23 cellular contexts compared by ENCODE assay signal in the genomic region with DNA sequence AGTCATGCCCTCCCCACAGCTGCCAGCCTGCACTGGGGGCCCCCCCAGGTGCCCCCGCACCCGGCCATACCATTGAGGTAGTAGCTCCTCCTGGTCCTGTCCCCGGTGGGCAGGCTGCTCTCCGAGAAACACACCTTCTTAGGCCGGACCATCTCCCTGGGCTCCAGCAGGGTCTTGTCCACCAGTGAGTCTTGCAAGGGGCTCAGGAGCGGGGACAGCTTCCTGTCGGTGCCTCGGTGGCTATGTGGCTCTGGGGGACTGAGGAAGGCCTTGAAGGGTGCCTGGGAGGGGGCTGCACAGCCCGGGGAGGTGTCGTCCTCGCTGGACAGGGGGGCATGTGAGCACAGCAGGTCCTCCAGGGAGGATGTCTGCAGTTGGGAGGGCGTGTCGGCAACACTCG. TPM values are rescaled to one million over a fixed set of nuclear protein-coding genes. Genes with fewer than 3 reads are reported as not detected.
DNase-seq lines count a peak whose midpoint lies in the region; ATAC-seq and TF ChIP-seq lines count a peak whose summit lies in the region.
"Had no signal": no experiment of that assay in that cellular context is flagged by ENCODE, and none has a peak within 500 bp of the region (broad histone marks: within the 10 kb centered on the region; RNA-seq: fewer than 3 reads in every experiment).

No MANE protein-coding gene starts in this region.

- H3K9ac ChIP-seq in neuronal stem cell (ENCODE audit: low read depth, low read length, poor library complexity) (no peak overlapping the region), trophoblast cell (ENCODE audit: low read length) (no peak overlapping the region)

- H3K27me3 Mint-ChIP-seq in chondrocyte (ENCODE audit: low read depth) = no peaks in the 10 kb centered on the region
- H3K27me3 Mint-ChIP-seq: dendritic cell treated with granulocyte-macrophage colony-stimulating factor and Interleukin-4, amounts not matched to agents 40 ng/mL and 50 ng/mL, for 4 days had no signal

- WGBS in neuronal stem cell (ENCODE audit: extremely low coverage in 2 of 2, insufficient read length in 2 of 2, insufficient replicate concordance in 1 of 2), 2 donors = no CpG with 5 or more reads among the region's 14 CpGs
- 79 to 84% methylated on average over 14 of the region's 14 CpGs for WGBS in aorta, 2 donors
- WGBS in trophoblast cell (ENCODE audit: extremely low coverage, insufficient coverage, insufficient read length) = no CpG with 5 or more reads among the region's 14 CpGs

- TF ChIP-seq CTCF in left ventricle myocardium inferior (IDR thresholded peaks at IDR 0.05; ENCODE audit: borderline replicate concordance) = no peak
- no peak for TF ChIP-seq CTCF in chondrocyte (IDR thresholded peaks at IDR 0.05)

- H3K27ac Mint-ChIP-seq in chondrocyte (ENCODE audit: unreplicated experiment) = no peak overlapping the region
- H3K27ac Mint-ChIP-seq: activated naive CD8-positive, alpha-beta T cell treated with anti-CD3 and anti-CD28 coated beads, Interleukin-2, amount 50 U/mL, for 24 hours; dendritic cell treated with granulocyte-macrophage colony-stimulating factor and Interleukin-4, amounts not matched to agents 40 ng/mL and 50 ng/mL, for 4 days had no signal

- H3K4ac ChIP-seq in neuronal stem cell (ENCODE audit: low read length) = no peak overlapping the region
- no peak overlapping the region for H3K4ac ChIP-seq in trophoblast cell (ENCODE audit: low read depth, low read length)

- H2AK5ac ChIP-seq in neuronal stem cell (ENCODE audit: low read depth, low read length) (no peak overlapping the region), trophoblast cell (ENCODE audit: low read length) (no peak overlapping the region)

- H2BK120ac ChIP-seq in neuronal stem cell (ENCODE audit: low read depth, low read length) = no peak overlapping the region
- H2BK120ac ChIP-seq in trophoblast cell (ENCODE audit: insufficient read depth, low read length, poor library complexity) = no peak overlapping the region

- H3K27me3 ChIP-seq in left ventricle myocardium inferior (ENCODE audit: low read depth) (no peaks in the 10 kb centered on the region), neuronal stem cell (ENCODE audit: control insufficient read depth in 3 of 3, insufficient read depth in 3 of 3, low read depth in 1 of 3, low read length in 3 of 3) (no peaks in the 10 kb centered on the region), aorta (ENCODE audit: control insufficient read depth in 1 of 2, insufficient read depth in 2 of 2, low read length in 1 of 2) (no peaks in the 10 kb centered on the region), trophoblast cell (ENCODE audit: insufficient read depth, low read length) (no peaks in the 10 kb centered on the region)
- H3K27me3 ChIP-seq: brain microvascular endothelial cell, thyroid gland had no signal

- H3K4me1 Mint-ChIP-seq in chondrocyte (ENCODE audit: low read depth) = no peaks in the 10 kb centered on the region

- no peaks in the 10 kb centered on the region for H3K4me1 ChIP-seq in left ventricle myocardium inferior
- H3K4me1 ChIP-seq in neuronal stem cell (ENCODE audit: control insufficient read depth in 2 of 2, insufficient read depth in 1 of 2, low read depth in 1 of 2, low read length in 2 of 2) = peaks cover 0 to 4% of the 10 kb centered on the region in 2 donors
- H3K4me1 ChIP-seq in aorta (ENCODE audit: control insufficient read depth in 1 of 2, insufficient read depth in 2 of 2, low read length in 2 of 2) = no peaks in the 10 kb centered on the region
- no peaks in the 10 kb centered on the region for H3K4me1 ChIP-seq in trophoblast cell (ENCODE audit: control insufficient read depth in 1 of 2, insufficient read depth in 2 of 2, low read length in 2 of 2)
- H3K4me1 ChIP-seq: thyroid gland had no signal

- H3K79me2 ChIP-seq in trophoblast cell (ENCODE audit: control insufficient read depth, insufficient read depth, low read length, poor library complexity) = no peaks in the 10 kb centered on the region

- H2BK12ac ChIP-seq in neuronal stem cell (ENCODE audit: low read length) (no peak overlapping the region), trophoblast cell (ENCODE audit: low read length) (no peak overlapping the region)

- H4K12ac ChIP-seq in trophoblast cell (ENCODE audit: low read depth, low read length) = no peak overlapping the region

- no peak overlapping the region for H3K27ac ChIP-seq in left ventricle myocardium inferior (replicated peaks)
- no peak overlapping the region for H3K27ac ChIP-seq in neuronal stem cell (replicated peaks; ENCODE audit: low read length)
- H3K27ac ChIP-seq in aorta (ENCODE audit: low read depth in 1 of 2, low read length in 2 of 2) = no peak overlapping the region
- no peak overlapping the region for H3K27ac ChIP-seq in trophoblast cell (ENCODE audit: low read depth, low read length)
- H3K27ac ChIP-seq: brain microvascular endothelial cell, thyroid gland had no signal

- peaks cover 2% of the 10 kb centered on the region for H3K9me3 Mint-ChIP-seq in chondrocyte (ENCODE audit: low read depth)
- H3K9me3 Mint-ChIP-seq: activated naive CD8-positive, alpha-beta T cell treated with anti-CD3 and anti-CD28 coated beads, Interleukin-2, amount 50 U/mL, for 24 hours; dendritic cell treated with granulocyte-macrophage colony-stimulating factor and Interleukin-4, amounts not matched to agents 40 ng/mL and 50 ng/mL, for 4 days had no signal

- peaks cover 7% of the 10 kb centered on the region for H3K36me3 Mint-ChIP-seq in chondrocyte (ENCODE audit: low read depth)

- H4K8ac ChIP-seq in neuronal stem cell (ENCODE audit: low read depth, low read length) (no peak overlapping the region), trophoblast cell (ENCODE audit: low read depth, low read length) (no peak overlapping the region)

- intact Hi-C loops in cardiac septum (cut with DNase I) = no loop called here
- intact Hi-C loops in left ventricle myocardium inferior (cut with micrococcal nuclease) = no loop called here
- intact Hi-C loops in aorta (cut with DNase I) = no loop called here

- H4K91ac ChIP-seq in neuronal stem cell (ENCODE audit: low read depth, low read length, poor library complexity) (no peak overlapping the region), trophoblast cell (ENCODE audit: low read depth, low read length) (no peak overlapping the region)

- DNase-seq in cardiac septum (ENCODE audit: low spot score) = peak; percentile 76
- DNase-seq in left ventricle myocardium inferior = no peak
- DNase-seq in chondrocyte (ENCODE audit: low spot score) = peak; percentile 88
- no peak for DNase-seq in neuronal stem cell (ENCODE audit: low spot score)
- DNase-seq in aorta = peak; percentile 42 to 71
- no peak for DNase-seq in middle frontal gyrus (ENCODE audit: extremely low spot score, low spot score)
- no peak for DNase-seq in trophoblast cell
- DNase-seq: activated CD4-positive, CD25-positive, alpha-beta regulatory T cell treated with anti-CD3 and anti-CD28 coated beads, Interleukin-2, amount 50 U/mL, for 72 hours; activated gamma-delta T cell; activated naive CD8-positive, alpha-beta T cell treated with anti-CD3 and anti-CD28 coated beads, Interleukin-2, amount 50 U/mL, for 24 hours; brain microvascular endothelial cell; left colon; midbrain; NCI-H1048; NCI-H187; NCI-H2227 treated with DMSO at 0.1 percent for 48 hours; nephron progenitor cell; SHP77; stimulated activated CD4-positive, alpha-beta T cell treated with anti-CD3 and anti-CD28 coated beads, Interleukin-1b, Interleukin-23, amount 100 ng/mL, for 48 hours; stimulated activated naive CD4-positive, alpha-beta T cell; thyroid gland had no signal

- no peaks in the 10 kb centered on the region for H3K9me3 ChIP-seq in left ventricle myocardium inferior (replicated peaks)
- peaks cover 0 to 2% of the 10 kb centered on the region in 2 donors for H3K9me3 ChIP-seq in neuronal stem cell (replicated peaks in 1 of 2; ENCODE audit: control insufficient read depth in 2 of 2, insufficient read depth in 1 of 2, low read depth in 1 of 2, low read length in 2 of 2)
- no peaks in the 10 kb centered on the region for H3K9me3 ChIP-seq in aorta (ENCODE audit: control insufficient read depth, low read length)
- peaks cover 3% of the 10 kb centered on the region for H3K9me3 ChIP-seq in trophoblast cell (ENCODE audit: insufficient read depth, low read depth, low read length)
- H3K9me3 ChIP-seq: thyroid gland had no signal

- H2AFZ ChIP-seq in neuronal stem cell (ENCODE audit: low read length) (no peak overlapping the region), trophoblast cell (ENCODE audit: insufficient read depth, low read length, poor library complexity) (no peak overlapping the region)

- H3K79me1 ChIP-seq in neuronal stem cell (ENCODE audit: low read depth, low read length) (no peaks in the 10 kb centered on the region), trophoblast cell (ENCODE audit: low read length) (no peaks in the 10 kb centered on the region)

- H2BK5ac ChIP-seq in neuronal stem cell (ENCODE audit: low read length) = peak overlapping the region; percentile 48
- H2BK5ac ChIP-seq in trophoblast cell (ENCODE audit: low read depth, low read length, poor library complexity) = no peak overlapping the region

- no peak overlapping the region for H3K4me2 ChIP-seq in neuronal stem cell (ENCODE audit: insufficient read depth, low read length, poor library complexity, severe bottlenecking)
- no peak overlapping the region for H3K4me2 ChIP-seq in trophoblast cell (ENCODE audit: low read length)

- no peak overlapping the region for H2BK15ac ChIP-seq in neuronal stem cell (ENCODE audit: low read length)

- ATAC-seq in aorta (ENCODE audit: low FRiP score) (no peak), HG03097 (IDR thresholded peaks at IDR 0.05; ENCODE audit: low FRiP score, unreplicated experiment) (no peak)
- ATAC-seq: activated naive CD8-positive, alpha-beta T cell treated with anti-CD3 and anti-CD28 coated beads, Interleukin-2, amount 50 U/mL, for 24 hours; left colon had no signal

- peaks cover 4% of the 10 kb centered on the region for H3K36me3 ChIP-seq in left ventricle myocardium inferior
- no peaks in the 10 kb centered on the region for H3K36me3 ChIP-seq in neuronal stem cell (replicated peaks in 1 of 2; ENCODE audit: control insufficient read depth in 2 of 2, insufficient read depth in 2 of 2, low read length in 2 of 2)
- H3K36me3 ChIP-seq in aorta (ENCODE audit: control insufficient read depth in 1 of 2, insufficient read depth in 2 of 2, low read length in 1 of 2) = no peaks in the 10 kb centered on the region
- peaks cover 0 to 3% of the 10 kb centered on the region in 2 experiments for H3K36me3 ChIP-seq in trophoblast cell (ENCODE audit: control insufficient read depth in 1 of 2, insufficient read depth in 2 of 2, low read length in 2 of 2)
- H3K36me3 ChIP-seq: brain microvascular endothelial cell, thyroid gland had no signal

- no peak overlapping the region for H3K4me3 Mint-ChIP-seq in chondrocyte (ENCODE audit: unreplicated experiment)
- H3K4me3 Mint-ChIP-seq: activated naive CD8-positive, alpha-beta T cell treated with anti-CD3 and anti-CD28 coated beads, Interleukin-2, amount 50 U/mL, for 24 hours; dendritic cell treated with granulocyte-macrophage colony-stimulating factor and Interleukin-4, amounts not matched to agents 40 ng/mL and 50 ng/mL, for 4 days; nephron progenitor cell had no signal

- H3K4me3 ChIP-seq in left ventricle myocardium inferior (no peak overlapping the region), neuronal stem cell (ENCODE audit: low read length in 2 of 2) (no peak overlapping the region), aorta (ENCODE audit: low read length in 2 of 2) (no peak overlapping the region), trophoblast cell (ENCODE audit: low read depth, low read length) (no peak overlapping the region)
- H3K4me3 ChIP-seq: thyroid gland had no signal

- H3K23ac ChIP-seq in neuronal stem cell (ENCODE audit: low read depth, low read length, poor library complexity) (no peak overlapping the region), trophoblast cell (ENCODE audit: low read length) (no peak overlapping the region)

- H3K18ac ChIP-seq in neuronal stem cell (ENCODE audit: low read length) = no peak overlapping the region
- no peak overlapping the region for H3K18ac ChIP-seq in trophoblast cell (ENCODE audit: low read length)

- H3K14ac ChIP-seq in neuronal stem cell (ENCODE audit: low read length) = no peak overlapping the region
- H3K14ac ChIP-seq in trophoblast cell (ENCODE audit: low read length) = no peak overlapping the region

RNA-seq across cellular contexts. Expression of gene FTCD, which starts 12.9 kb away (rescaled TPM):
- total RNA-seq in cardiac septum (0.83 TPM), left ventricle myocardium inferior (2.2 TPM), chondrocyte (1.7 to 4.1 TPM (median 1.7 TPM) in 3 replicates), aorta (1 to 10 TPM; 1.1 to 2.6 TPM)
- 2.1 TPM for polyA plus RNA-seq in neuronal stem cell (2013, experiment 1 of 2)
- 2.0 TPM for polyA plus RNA-seq in neuronal stem cell (2013, experiment 2 of 2)
- polyA plus RNA-seq in aorta = 1 to 10 TPM in 1 of 2 donors, under 1 TPM in 1; 0.50 to 8.7 TPM
- polyA plus RNA-seq in trophoblast cell (2013) = 1.0 and 1.4 TPM in 2 replicates

RNA-seq across cellular contexts. Expression of gene SPATC1L, which starts 16.0 kb away (rescaled TPM):
- total RNA-seq in cardiac septum (7.3 TPM), left ventricle myocardium inferior (7.0 TPM), chondrocyte (14.0 to 18.5 TPM (median 14.1 TPM) in 3 replicates), aorta (10 to 100 TPM in 1 of 2 donors, 1 to 10 TPM in 1; 5.2 to 12.4 TPM)
- 38.2 TPM for polyA plus RNA-seq in neuronal stem cell (2013, experiment 1 of 2)
- 37.5 TPM for polyA plus RNA-seq in neuronal stem cell (2013, experiment 2 of 2)
- 10 to 100 TPM in 1 of 2 donors, 1 to 10 TPM in 1; 2.4 to 47.9 TPM for polyA plus RNA-seq in aorta
- 22.3 and 23.2 TPM in 2 replicates for polyA plus RNA-seq in trophoblast cell (2013)

Comparison
In these comparisons a context has a peak if more than half of its experiments do, and no peak if none do; other contexts are left out.
1. DNase-seq: peak in cardiac septum (single experiment), chondrocyte (single experiment) and aorta (2 of 2); none in left ventricle myocardium inferior (single experiment), neuronal stem cell (single experiment), middle frontal gyrus (single experiment) and trophoblast cell (0 of 2).